In the genomic region with DNA sequence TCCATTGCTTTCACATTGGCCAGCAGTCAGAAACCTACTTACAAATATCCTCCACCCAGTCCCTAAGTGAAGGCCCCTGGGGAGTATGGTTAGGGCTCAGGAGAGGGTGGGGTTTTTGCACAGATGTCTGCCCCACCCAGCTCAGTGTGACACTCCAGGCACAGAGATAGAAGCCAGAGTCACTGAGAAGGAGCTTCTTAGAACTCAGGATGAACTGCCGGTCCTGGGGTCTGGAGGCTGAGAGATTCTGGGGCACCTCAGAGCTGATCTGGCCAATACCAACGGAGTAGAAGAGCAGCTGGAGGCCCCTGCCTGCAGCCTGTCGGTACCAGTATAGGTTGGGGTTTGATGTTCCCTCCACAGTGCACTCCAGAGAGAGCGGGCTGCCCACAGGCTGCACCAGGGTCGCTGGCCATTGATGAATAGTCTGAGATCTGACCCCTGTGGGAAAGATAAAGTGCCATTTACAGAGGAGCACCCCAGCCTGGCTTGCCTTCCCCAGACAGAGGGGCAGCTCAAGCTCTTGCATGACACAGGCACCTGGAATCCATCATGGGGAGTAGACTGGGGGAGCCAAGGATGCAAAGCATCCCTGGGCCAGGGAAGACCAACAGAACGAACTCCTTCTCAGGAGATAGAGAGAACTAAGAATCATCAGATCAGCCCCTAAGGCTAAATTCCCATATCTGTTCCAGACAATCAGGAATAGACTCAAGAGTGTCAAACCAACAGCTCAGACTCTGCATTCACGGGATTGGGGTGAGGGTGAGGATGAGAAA, we compare ENCODE assay signal across 11 cellular contexts. TPM values are rescaled to one million over a fixed set of nuclear protein-coding genes. Genes with fewer than 3 reads are reported as not detected.
DNase-seq lines count a peak whose midpoint lies in the region; ATAC-seq and TF ChIP-seq lines count a peak whose summit lies in the region.
"Had no signal": no experiment of that assay in that cellular context is flagged by ENCODE, and none has a peak within 500 bp of the region (broad histone marks: within the 10 kb centered on the region; RNA-seq: fewer than 3 reads in every experiment).

No MANE protein-coding gene starts in this region.

- H3K4me2 ChIP-seq in DND-41 (ENCODE audit: insufficient read depth, low read length), result peak overlapping the region; percentile 81

- H4K20me1 ChIP-seq in DND-41 (ENCODE audit: insufficient read depth, low read length), result no peaks in the 10 kb centered on the region

- H3K36me3 Mint-ChIP-seq in activated CD4-positive, alpha-beta memory T cell treated with anti-CD3 and anti-CD28 coated beads, Interleukin-2, amount 10 ng/mL, durations not matched to agents 7 days and 5 days (ENCODE audit: low read depth), result no peaks in the 10 kb centered on the region
- no peaks in the 10 kb centered on the region for H3K36me3 Mint-ChIP-seq in mesothelial cell of epicardium

- CTCF ChIA-PET in activated CD4-positive, alpha-beta memory T cell treated with anti-CD3 and anti-CD28 coated beads, Interleukin-2, amount 10 ng/mL, durations not matched to agents 7 days and 5 days (lab: Charles Lee), result interaction anchor here (0.5 to 10.1 kb wide), 20 partner anchors 15 to 508 kb away, joined by 3 to 300 read pairs (median 10); no protein-coding TSS in a partner anchor

- H3K27me3 Mint-ChIP-seq in activated CD4-positive, alpha-beta memory T cell treated with anti-CD3 and anti-CD28 coated beads, Interleukin-2, amount 10 ng/mL, durations not matched to agents 7 days and 5 days, result peaks cover 3% of the 10 kb centered on the region
- peaks cover 36% of the 10 kb centered on the region for H3K27me3 Mint-ChIP-seq in mesothelial cell of epicardium (ENCODE audit: low read depth)

- peak overlapping the region; percentile 25 for H3K4me3 Mint-ChIP-seq in activated CD4-positive, alpha-beta memory T cell treated with anti-CD3 and anti-CD28 coated beads, Interleukin-2, amount 10 ng/mL, durations not matched to agents 7 days and 5 days
- no peak overlapping the region for H3K4me3 Mint-ChIP-seq in mesothelial cell of epicardium

- H3K9ac ChIP-seq in DND-41 (ENCODE audit: low read depth, low read length), result peak overlapping the region; percentile 89

- H3K79me2 ChIP-seq in DND-41 (ENCODE audit: insufficient read depth, low read length), result peaks cover 64% of the 10 kb centered on the region

- no peaks in the 10 kb centered on the region for H3K9me3 ChIP-seq in DND-41 (ENCODE audit: insufficient read depth, low read length, severe bottlenecking)
- H3K9me3 ChIP-seq in WERI-Rb-1 (ENCODE audit: severe bottlenecking), result no peaks in the 10 kb centered on the region

- peak overlapping the region; percentile 79 for H3K27ac Mint-ChIP-seq in activated CD4-positive, alpha-beta memory T cell treated with anti-CD3 and anti-CD28 coated beads, Interleukin-2, amount 10 ng/mL, durations not matched to agents 7 days and 5 days
- peak overlapping the region; percentile 60 for H3K27ac Mint-ChIP-seq in mesothelial cell of epicardium

- H3K9me3 Mint-ChIP-seq in activated CD4-positive, alpha-beta memory T cell treated with anti-CD3 and anti-CD28 coated beads, Interleukin-2, amount 10 ng/mL, durations not matched to agents 7 days and 5 days, result no peaks in the 10 kb centered on the region
- no peaks in the 10 kb centered on the region for H3K9me3 Mint-ChIP-seq in mesothelial cell of epicardium

- H3K27ac ChIP-seq in DND-41 (ENCODE audit: low read length) (peak overlapping the region; percentile 99), WERI-Rb-1 (no peak overlapping the region)
- H3K27ac ChIP-seq: SK-N-MC had no signal

- H3K4me1 Mint-ChIP-seq in activated CD4-positive, alpha-beta memory T cell treated with anti-CD3 and anti-CD28 coated beads, Interleukin-2, amount 10 ng/mL, durations not matched to agents 7 days and 5 days, result peaks cover 59% of the 10 kb centered on the region
- peaks cover 14% of the 10 kb centered on the region for H3K4me1 Mint-ChIP-seq in mesothelial cell of epicardium

- peaks cover 82% of the 10 kb centered on the region for H3K4me1 ChIP-seq in DND-41 (ENCODE audit: insufficient read depth, low read length)

- H3K27me3 ChIP-seq in DND-41 (ENCODE audit: insufficient read depth, low read length, poor library complexity), result no peaks in the 10 kb centered on the region
- H3K27me3 ChIP-seq in WERI-Rb-1 (ENCODE audit: insufficient read depth, low read depth, severe bottlenecking), result no peaks in the 10 kb centered on the region

- no peak for TF ChIP-seq CTCF in DND-41 (IDR thresholded peaks at IDR 0.05; ENCODE audit: borderline replicate concordance, extremely low read depth, low read length, poor library complexity, severe bottlenecking)
- TF ChIP-seq CTCF in mesothelial cell of epicardium (IDR thresholded peaks at IDR 0.05; ENCODE audit: unreplicated experiment), result no peak
- no peak for TF ChIP-seq CTCF in WERI-Rb-1 (IDR thresholded peaks at IDR 0.05; ENCODE audit: low read depth, low read length)

- POLR2A ChIA-PET in activated CD4-positive, alpha-beta memory T cell treated with anti-CD3 and anti-CD28 coated beads, Interleukin-2, amount 10 ng/mL, durations not matched to agents 7 days and 5 days (lab: Charles Lee), result interaction anchor here (0.6 to 25.8 kb wide), 4 partner anchors 8 to 180 kb away, joined by 3 to 2273 read pairs (median 5); no protein-coding TSS in a partner anchor

- H3K4me3 ChIP-seq in DND-41 (ENCODE audit: low read depth in 1 of 2, low read length in 2 of 2) (peak overlapping the region; percentile 32 to 64), WERI-Rb-1 (ENCODE audit: low read depth, low read length) (no peak overlapping the region)
- H3K4me3 ChIP-seq: SK-N-MC had no signal

- ATAC-seq in DND-41 (ENCODE audit: insufficient read depth, low read depth), result peak; percentile 45
- ATAC-seq in HG02938 (IDR thresholded peaks at IDR 0.05; ENCODE audit: unreplicated experiment), result no peak

- peaks cover 10% of the 10 kb centered on the region for H3K36me3 ChIP-seq in DND-41 (ENCODE audit: insufficient read depth, low read length)
- H3K36me3 ChIP-seq in WERI-Rb-1, result no peaks in the 10 kb centered on the region

- no peak overlapping the region for H2AFZ ChIP-seq in DND-41 (ENCODE audit: low read depth, low read length)

- DNase-seq in DND-41, result peak; percentile 95
- peak in 70 of 76 experiments; percentile 8 to 82 (median 59) for DNase-seq in HUDEP-2 (lab: John Stamatoyannopoulos, UW; ENCODE audit: unreplicated experiment in 76 of 76)
- DNase-seq in activated CD4-positive, alpha-beta memory T cell treated with anti-CD3 and anti-CD28 coated beads, Interleukin-2, amount 10 ng/mL, durations not matched to agents 7 days and 5 days, result no peak
- no peak for DNase-seq in mesothelial cell of epicardium (ENCODE audit: low spot score in 2 of 2, unreplicated experiment in 2 of 2)
- DNase-seq in WERI-Rb-1, result no peak
- no peak for DNase-seq in H4 (ENCODE audit: low spot score)
- DNase-seq: Karpas-422, NCI-H2227 treated with DMSO at 0.1 percent for 48 hours, occipital lobe had no signal

RNA-seq across cellular contexts. Expression of gene PRSS2, which starts 41.9 kb away (rescaled TPM):
- total RNA-seq in activated CD4-positive, alpha-beta memory T cell treated with anti-CD3 and anti-CD28 coated beads, Interleukin-2, amount 10 ng/mL, durations not matched to agents 7 days and 5 days, result not detected
- not detected in 3 replicates for total RNA-seq in mesothelial cell of epicardium
- total RNA-seq in H4 (2014; rRNA removed; shearing (Covaris generic)), result not detected in 2 replicates
- total RNA-seq: occipital lobe had no signal

RNA-seq across cellular contexts. Expression of gene EPHB6, which starts 42.2 kb away (rescaled TPM):
- total RNA-seq in activated CD4-positive, alpha-beta memory T cell treated with anti-CD3 and anti-CD28 coated beads, Interleukin-2, amount 10 ng/mL, durations not matched to agents 7 days and 5 days, result 1 to 10 TPM; 5.7 to 7.0 TPM
- 28.0 to 30.9 TPM (median 28.9 TPM) in 3 replicates for total RNA-seq in mesothelial cell of epicardium
- 0.35 and 1.7 TPM in 2 replicates for total RNA-seq in H4 (2014; rRNA removed; shearing (Covaris generic))

Comparison
In these comparisons a context has a peak if more than half of its experiments do, and no peak if none do; other contexts are left out.
1. DNase-seq: peak in DND-41 (single experiment) and HUDEP-2 (70 of 76); none in activated CD4-positive, alpha-beta memory T cell treated with anti-CD3 and anti-CD28 coated beads, Interleukin-2, amount 10 ng/mL, durations not matched to agents 7 days and 5 days (single experiment), mesothelial cell of epicardium (0 of 2), WERI-Rb-1 (single experiment) and H4 (single experiment).